ENCODE assay signal across 8 cellular contexts in the genomic region with DNA sequence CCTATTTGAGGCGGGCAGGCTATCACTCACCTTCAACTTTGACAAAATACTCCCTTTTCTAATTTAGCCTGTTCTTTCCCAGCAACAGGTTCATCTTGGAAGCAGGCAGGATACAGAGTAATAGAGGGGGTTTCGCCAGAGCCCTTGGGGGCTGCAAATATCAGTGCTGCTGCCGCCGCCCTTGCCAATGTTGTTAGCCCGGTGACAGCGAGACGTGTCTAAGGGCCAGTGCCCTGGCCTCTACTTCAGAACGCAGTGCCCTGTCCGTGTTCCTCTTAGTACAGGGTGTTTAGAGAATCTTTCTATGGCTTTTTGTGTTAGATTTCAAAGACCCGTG. TPM values are rescaled to one million over a fixed set of nuclear protein-coding genes. Genes with fewer than 3 reads are reported as not detected.
DNase-seq lines count a peak whose midpoint lies in the region; ATAC-seq and TF ChIP-seq lines count a peak whose summit lies in the region.

No MANE protein-coding gene starts in this region.

- H3K4me1 ChIP-seq in esophagus muscularis mucosa = peaks cover 41 to 63% (median 57%) of the 10 kb centered on the region in 4 donors

- no peaks in the 10 kb centered on the region for H3K9me3 ChIP-seq in esophagus muscularis mucosa

- CTCF ChIA-PET in activated CD4-positive, alpha-beta T cell treated with anti-CD3 and anti-CD28 coated beads for 36 hours (lab: Charles Lee) = interaction anchor here (0.9 to 2.0 kb wide), 4 partner anchors 11 to 343 kb away, joined by 3 to 14 read pairs (median 8); no protein-coding TSS in a partner anchor
- CTCF ChIA-PET in GM10248 (lab: Yijun Ruan, JAX) = interaction anchor here (1.1 to 2.2 kb wide), 3 partner anchors 12 to 114 kb away, joined by 3 to 12 read pairs (median 7); no protein-coding TSS in a partner anchor

- H3K36me3 ChIP-seq in esophagus muscularis mucosa = peaks cover 9 to 22% (median 16%) of the 10 kb centered on the region in 4 donors

- peak overlapping the region; percentile 89 for H3K4me3 Mint-ChIP-seq in activated CD4-positive, alpha-beta T cell treated with anti-CD3 and anti-CD28 coated beads for 36 hours
- H3K4me3 Mint-ChIP-seq in neural crest cell = peak overlapping the region; percentile 92

- no peaks in the 10 kb centered on the region for H3K27me3 Mint-ChIP-seq in activated CD4-positive, alpha-beta T cell treated with anti-CD3 and anti-CD28 coated beads for 36 hours
- H3K27me3 Mint-ChIP-seq in neural crest cell (ENCODE audit: low read depth) = no peaks in the 10 kb centered on the region

- peaks cover 41% of the 10 kb centered on the region for H3K36me3 Mint-ChIP-seq in activated CD4-positive, alpha-beta T cell treated with anti-CD3 and anti-CD28 coated beads for 36 hours (ENCODE audit: low read depth)
- H3K36me3 Mint-ChIP-seq in neural crest cell (ENCODE audit: low read depth) = peaks cover 3% of the 10 kb centered on the region

- WGBS in esophagus muscularis mucosa = 0% methylated on average over 10 of the region's 10 CpGs

- no peak for TF ChIP-seq EP300 in esophagus muscularis mucosa (IDR thresholded peaks at IDR 0.05)

- peaks cover 42% of the 10 kb centered on the region for H3K4me1 Mint-ChIP-seq in activated CD4-positive, alpha-beta T cell treated with anti-CD3 and anti-CD28 coated beads for 36 hours
- H3K4me1 Mint-ChIP-seq in neural crest cell = peaks cover 35% of the 10 kb centered on the region

- no peaks in the 10 kb centered on the region for H3K27me3 ChIP-seq in esophagus muscularis mucosa

- H3K27ac ChIP-seq in esophagus muscularis mucosa (replicated peaks in 1 of 4) = peak overlapping the region; percentile 96 to 99 (median 98)

- peak; percentile 0 for ATAC-seq in activated CD4-positive, alpha-beta T cell treated with anti-CD3 and anti-CD28 coated beads for 36 hours

- DNase-seq in NCI-H748 (lab: John Stamatoyannopoulos, UW; ENCODE audit: unreplicated experiment) = peak; percentile 62
- DNase-seq in NCI-H748 treated with DMSO at 0.1 percent for 48 hours (lab: John Stamatoyannopoulos, UW) = no peak
- no peak for DNase-seq in activated CD4-positive, alpha-beta T cell treated with anti-CD3 and anti-CD28 coated beads for 36 hours
- DNase-seq in esophagus muscularis mucosa (ENCODE audit: extremely low spot score) = no peak
- DNase-seq in neural crest cell (ENCODE audit: low read depth, low spot score) = no peak
- DNase-seq in GM10248 (ENCODE audit: extremely low spot score) = no peak
- DNase-seq in DMS114 treated with DMSO at 0.1 percent for 48 hours (lab: John Stamatoyannopoulos, UW; ENCODE audit: unreplicated experiment) = no peak
- no peak for DNase-seq in NCI-H2081 treated with DMSO at 0.1 percent for 48 hours (lab: John Stamatoyannopoulos, UW)

- POLR2A ChIA-PET in activated CD4-positive, alpha-beta T cell treated with anti-CD3 and anti-CD28 coated beads for 36 hours (lab: Charles Lee) = interaction anchor here (1.1 to 1.9 kb wide), 3 partner anchors 11 to 113 kb away, joined by 3 to 6 read pairs (median 6); no protein-coding TSS in a partner anchor
- POLR2A ChIA-PET in GM10248 (lab: Yijun Ruan, JAX) = interaction anchor here (0.6 kb wide), 1 partner anchor 29 kb away, joined by 5 read pairs; no protein-coding TSS in a partner anchor

- no peak for TF ChIP-seq CTCF in esophagus muscularis mucosa (IDR thresholded peaks at IDR 0.05)
- no peak for TF ChIP-seq CTCF in neural crest cell (conservative IDR thresholded peaks at IDR 0.05)
- no peak for TF ChIP-seq CTCF in GM10248 (IDR thresholded peaks at IDR 0.05; ENCODE audit: control extremely low read depth, extremely low read depth, low read depth, missing control alignments)

- no peak for TF ChIP-seq POLR2A in esophagus muscularis mucosa (IDR thresholded peaks at IDR 0.05; ENCODE audit: low read depth)

- peak overlapping the region; percentile 77 to 91 (median 81) for H3K4me3 ChIP-seq in esophagus muscularis mucosa

- no peaks in the 10 kb centered on the region for H3K9me3 Mint-ChIP-seq in activated CD4-positive, alpha-beta T cell treated with anti-CD3 and anti-CD28 coated beads for 36 hours (ENCODE audit: low read depth)
- no peaks in the 10 kb centered on the region for H3K9me3 Mint-ChIP-seq in neural crest cell

- intact Hi-C loops in activated CD4-positive, alpha-beta T cell treated with anti-CD3 and anti-CD28 coated beads for 36 hours (cut with DNase I, micrococcal nuclease) = loop anchor here (1.0 to 10.0 kb wide), 14 partner anchors 48 to 1865 kb away; partner anchors contain the start of genes CARD19 (in 1 of the 2), CENPP (in 1 of the 2), FANCC (in 1 of the 2) and IARS1 (in 1 of the 2)
- intact Hi-C loops in esophagus muscularis mucosa (cut with DNase I) = loop anchor here (2.0 to 10.0 kb wide), 3 partner anchors 52 to 318 kb away; partner anchors contain the start of gene NINJ1

- H3K27ac Mint-ChIP-seq in activated CD4-positive, alpha-beta T cell treated with anti-CD3 and anti-CD28 coated beads for 36 hours = peak overlapping the region; percentile 96
- H3K27ac Mint-ChIP-seq in neural crest cell (ENCODE audit: unreplicated experiment) = no peak overlapping the region

RNA-seq across cellular contexts. Expression of gene FAM120AOS, which starts 0.7 kb away (rescaled TPM):
- 10 to 100 TPM; 38.7 to 43.1 TPM for total RNA-seq in activated CD4-positive, alpha-beta T cell treated with anti-CD3 and anti-CD28 coated beads for 36 hours
- total RNA-seq in esophagus muscularis mucosa (10 to 100 TPM; 51.7 to 63.6 (median 55.3) TPM), neural crest cell (45.9 and 52.0 TPM in 2 replicates)

RNA-seq across cellular contexts. Expression of gene FAM120A, which starts 1.2 kb away (rescaled TPM):
- total RNA-seq in activated CD4-positive, alpha-beta T cell treated with anti-CD3 and anti-CD28 coated beads for 36 hours = 100 to 1,000 TPM; 115 to 154 TPM
- total RNA-seq in esophagus muscularis mucosa = 100 to 1,000 TPM in 1 of 4 donors, 10 to 100 TPM in 3; 81.7 to 125 (median 90.1) TPM
- 57.3 and 59.5 TPM in 2 replicates for total RNA-seq in neural crest cell
